6 cellular contexts compared by ENCODE assay signal in the genomic region with DNA sequence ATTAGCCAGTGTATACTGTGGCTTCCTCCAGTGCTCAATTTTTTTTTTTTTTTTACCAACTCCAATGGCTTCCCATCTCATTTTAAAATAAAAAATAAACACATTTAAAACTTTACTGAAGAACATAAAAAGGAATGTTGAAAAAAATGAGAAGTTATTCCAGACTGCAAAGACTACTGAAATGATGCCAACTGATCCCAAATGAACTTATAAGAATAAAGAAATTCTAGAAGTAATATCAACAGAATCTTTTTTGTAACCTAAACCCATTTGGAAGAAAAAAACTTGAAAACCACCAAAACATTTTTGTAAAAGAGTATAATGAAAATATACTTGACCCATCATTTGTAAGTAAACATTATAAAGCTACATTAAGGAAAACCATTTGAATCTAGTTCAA.
"Had no signal": no experiment of that assay in that cellular context is flagged by ENCODE, and none has a peak within 500 bp of the region (broad histone marks: within the 10 kb centered on the region; RNA-seq: fewer than 3 reads in every experiment).

No MANE protein-coding gene starts in this region.

- H3K27ac Mint-ChIP-seq: H9 had no signal

- DNase-seq: GM23248, GOT3, H9, HCEC 1CT, KBM-7 had no signal

- H3K4me3 Mint-ChIP-seq: H9, IgD-negative memory B cell had no signal

- H3K4me1 Mint-ChIP-seq: H9 had no signal

- H2AFZ ChIP-seq: GM23248 had no signal

- H3K4me3 ChIP-seq: GM23248 had no signal

- H3K27me3 Mint-ChIP-seq: IgD-negative memory B cell had no signal

- H3K9ac ChIP-seq: GM23248 had no signal

- H3K27ac ChIP-seq: GM23248 had no signal
